In the genomic region with DNA sequence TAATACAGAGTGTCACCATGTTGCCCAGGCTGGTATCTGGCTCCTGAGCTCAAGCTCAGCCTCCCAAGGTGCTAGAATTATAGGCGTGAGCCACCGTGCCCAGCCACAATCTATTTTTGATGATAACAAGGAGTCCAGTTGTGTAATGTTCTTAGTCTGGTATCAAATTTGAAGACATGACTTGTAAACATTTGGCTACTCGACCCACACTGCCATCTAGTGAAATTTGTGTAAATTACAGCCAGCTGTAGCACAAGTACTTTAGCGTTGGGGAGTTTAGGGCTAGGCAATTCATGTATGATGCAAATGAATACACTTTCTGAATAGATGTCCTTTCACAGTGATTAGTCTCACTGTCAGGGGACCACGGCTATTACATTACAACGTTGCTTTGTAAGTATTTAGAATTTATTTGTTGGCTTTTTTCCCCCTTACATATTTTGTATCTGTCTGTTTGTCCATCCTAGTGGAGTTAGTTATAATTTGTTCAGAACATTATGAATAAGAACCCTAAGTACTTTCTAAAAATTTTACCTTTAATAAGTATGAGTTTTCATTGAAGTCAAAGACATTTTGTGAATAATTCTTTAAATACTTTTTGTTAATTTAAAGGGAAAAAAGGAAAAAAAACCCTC, we compare ENCODE assay signal across 8 cellular contexts.
DNase-seq lines count a peak whose midpoint lies in the region; ATAC-seq and TF ChIP-seq lines count a peak whose summit lies in the region.

No MANE protein-coding gene starts in this region.

- peaks cover 18 to 65% of the 10 kb centered on the region in 2 donors for H3K27me3 Mint-ChIP-seq in CD8-positive, alpha-beta memory T cell

- H3K4me3 ChIP-seq in CD8-positive, alpha-beta memory T cell (ENCODE audit: low read length) = no peak overlapping the region
- no peak overlapping the region for H3K4me3 ChIP-seq in lower lobe of right lung

- no peaks in the 10 kb centered on the region for H3K27me3 ChIP-seq in CD8-positive, alpha-beta memory T cell (ENCODE audit: insufficient read depth, low read length, poor library complexity, severe bottlenecking)
- H3K27me3 ChIP-seq in lower lobe of right lung (ENCODE audit: low read depth) = peaks cover 5% of the 10 kb centered on the region

- POLR2A ChIA-PET in CD8-positive, alpha-beta memory T cell (lab: Charles Lee) = no interaction called here

- no peaks in the 10 kb centered on the region for H3K4me1 ChIP-seq in CD8-positive, alpha-beta memory T cell (ENCODE audit: insufficient read depth, low read length)
- peaks cover 4% of the 10 kb centered on the region for H3K4me1 ChIP-seq in lower lobe of right lung

- CTCF ChIA-PET in CD8-positive, alpha-beta memory T cell (lab: Charles Lee) = interaction anchor here (0.6 to 3.0 kb wide), 15 partner anchors 8 to 416 kb away, joined by 3 to 14 read pairs (median 4); partner anchors contain the start of gene CCNC

- peak; percentile 5 to 67 (median 48) for DNase-seq in CD8-positive, alpha-beta memory T cell
- DNase-seq in NCI-H460 (ENCODE audit: extremely low read depth, low read depth) (peak; percentile 64), dedifferentiated amniotic fluid mesenchymal stem cell (ENCODE audit: extremely low spot score) (peak; percentile 84), lower lobe of right lung (no peak)
- peak; percentile 36 for DNase-seq in activated CD4-positive, CD25-positive, alpha-beta regulatory T cell treated with anti-CD3 and anti-CD28 coated beads, Interleukin-2, amount 50 U/mL, for 72 hours
- DNase-seq in stimulated activated CD8-positive, alpha-beta memory T cell treated with anti-CD3 and anti-CD28 coated beads, Interleukin-15, amount 100 ng/mL, for 24 hours (ENCODE audit: low read depth) = peak; percentile 1

- H3K4me1 Mint-ChIP-seq in CD8-positive, alpha-beta memory T cell = no peaks in the 10 kb centered on the region

- H3K4me3 Mint-ChIP-seq in CD8-positive, alpha-beta memory T cell = no peak overlapping the region

- H3K36me3 ChIP-seq in CD8-positive, alpha-beta memory T cell (ENCODE audit: insufficient read depth, low read length) = no peaks in the 10 kb centered on the region
- H3K36me3 ChIP-seq in lower lobe of right lung = no peaks in the 10 kb centered on the region

- peak; percentile 94 for ATAC-seq in GM19351 (IDR thresholded peaks at IDR 0.05; ENCODE audit: unreplicated experiment)
- peak; percentile 94 for ATAC-seq in HG03378 (IDR thresholded peaks at IDR 0.05; ENCODE audit: unreplicated experiment)
- peak; percentile 85 to 92 for ATAC-seq in lower lobe of right lung

- no peaks in the 10 kb centered on the region for H3K9me3 Mint-ChIP-seq in CD8-positive, alpha-beta memory T cell

- TF ChIP-seq CTCF in lower lobe of right lung (IDR thresholded peaks at IDR 0.05) = peak; percentile 86

- intact Hi-C loops in lower lobe of right lung (cut with DNase I) = no loop called here

- no peak overlapping the region for H3K27ac Mint-ChIP-seq in CD8-positive, alpha-beta memory T cell

- no peaks in the 10 kb centered on the region for H3K9me3 ChIP-seq in CD8-positive, alpha-beta memory T cell (ENCODE audit: low read length)
- no peaks in the 10 kb centered on the region for H3K9me3 ChIP-seq in lower lobe of right lung

- no peaks in the 10 kb centered on the region for H3K36me3 Mint-ChIP-seq in CD8-positive, alpha-beta memory T cell

- no peak overlapping the region for H3K27ac ChIP-seq in CD8-positive, alpha-beta memory T cell (ENCODE audit: low read depth, low read length)
- H3K27ac ChIP-seq in lower lobe of right lung = no peak overlapping the region
